In the genomic region with DNA sequence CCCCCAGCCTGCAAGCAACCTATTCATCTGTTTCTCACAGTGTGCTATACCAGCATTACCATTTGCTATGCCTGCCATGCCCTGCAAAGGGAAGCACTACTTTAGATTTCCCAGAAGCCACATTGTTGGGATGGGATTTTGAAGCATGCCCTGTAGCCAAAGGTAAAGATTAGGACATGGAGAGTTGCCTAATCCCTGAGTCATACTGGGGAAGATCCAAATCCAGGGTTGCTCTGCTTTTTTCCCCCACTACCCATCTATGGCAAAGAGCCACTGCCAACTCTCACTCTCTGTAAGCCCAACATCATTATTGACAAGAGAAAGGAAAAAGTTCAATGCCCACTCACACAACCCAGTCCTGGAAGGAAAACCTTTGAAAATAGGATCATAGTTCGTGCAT, we compare ENCODE assay signal across 31 cellular contexts. TPM values are rescaled to one million over a fixed set of nuclear protein-coding genes. Genes with fewer than 3 reads are reported as not detected.
DNase-seq lines count a peak whose midpoint lies in the region; ATAC-seq, FAIRE-seq and TF ChIP-seq lines count a peak whose summit lies in the region.
"Had no signal": no experiment of that assay in that cellular context is flagged by ENCODE, and none has a peak within 500 bp of the region (broad histone marks: within the 10 kb centered on the region; RNA-seq: fewer than 3 reads in every experiment).

No MANE protein-coding gene starts in this region.

- TF ChIP-seq POLR2A in A549 (IDR thresholded peaks at IDR 0.05; ENCODE audit: low read length): no peak

- no peaks in the 10 kb centered on the region for H3K27me3 ChIP-seq in MG63
- peaks cover 11% of the 10 kb centered on the region for H3K27me3 ChIP-seq in mammary epithelial cell (ENCODE audit: insufficient read depth, low read length)
- no peaks in the 10 kb centered on the region for H3K27me3 ChIP-seq in foreskin keratinocyte
- H3K27me3 ChIP-seq in colonic mucosa: no peaks in the 10 kb centered on the region
- H3K27me3 ChIP-seq: gastroesophageal sphincter, testis had no signal

- 73% methylated on average over 1 of the region's 1 CpG for WGBS in A549 (ENCODE audit: missing lambda C conversion rate)
- WGBS in mammary epithelial cell (ENCODE audit: low coverage, missing lambda C conversion rate): 55% methylated on average over 1 of the region's 1 CpG

- POLR2A ChIA-PET in A549 (lab: Yijun Ruan, JAX): no interaction called here

- H3K4me3 ChIP-seq in A549 (no peak overlapping the region), MG63 (no peak overlapping the region), mammary epithelial cell (replicated peaks in 1 of 3; ENCODE audit: insufficient read depth in 1 of 3, low read depth in 2 of 3, low read length in 3 of 3) (no peak overlapping the region), colonic mucosa (no peak overlapping the region)
- H3K4me3 ChIP-seq: coronary artery, gastroesophageal sphincter, lung, testis had no signal

- H4K20me1 ChIP-seq in mammary epithelial cell (ENCODE audit: insufficient read depth, low read length): no peaks in the 10 kb centered on the region

- H3K27ac ChIP-seq in A549 (peak overlapping the region; percentile 15 to 55; a peak in 3 of 6 replicates), mammary epithelial cell (ENCODE audit: insufficient read depth, low read depth, low read length) (no peak overlapping the region), foreskin keratinocyte (no peak overlapping the region), colonic mucosa (no peak overlapping the region)
- H3K27ac ChIP-seq: coronary artery, gastroesophageal sphincter, testis, VCaP had no signal

- TF ChIP-seq CTCF in A549 (IDR thresholded peaks at IDR 0.05) (no peak), mammary epithelial cell (conservative IDR thresholded peaks at IDR 0.05 in 1 of 2, IDR thresholded peaks at IDR 0.05 in 1 of 2; ENCODE audit: extremely low read depth in 1 of 2, insufficient read depth in 1 of 2, low read depth in 1 of 2, low read length in 2 of 2) (no peak), foreskin keratinocyte (conservative IDR thresholded peaks at IDR 0.05) (no peak), GM13977 (IDR thresholded peaks at IDR 0.05; ENCODE audit: extremely low read depth, insufficient read depth, missing control alignments) (no peak), colonic mucosa (IDR thresholded peaks at IDR 0.05) (no peak)

- no peaks in the 10 kb centered on the region for H3K79me2 ChIP-seq in mammary epithelial cell (ENCODE audit: insufficient read depth, low read length)

- intact Hi-C loops in mammary epithelial cell (cut with micrococcal nuclease) (no loop called here), colonic mucosa (cut with DNase I) (no loop called here)

- H3K36me3 ChIP-seq in MG63 (no peaks in the 10 kb centered on the region), mammary epithelial cell (ENCODE audit: insufficient read depth, low read length) (no peaks in the 10 kb centered on the region), colonic mucosa (no peaks in the 10 kb centered on the region)
- H3K36me3 ChIP-seq: gastroesophageal sphincter had no signal

- H3K9ac ChIP-seq in mammary epithelial cell (ENCODE audit: insufficient read depth, low read length) (no peak overlapping the region), colonic mucosa (ENCODE audit: low read depth in 2 of 2, low read length in 2 of 2) (no peak overlapping the region)

- TF ChIP-seq EP300 in A549 (IDR thresholded peaks at IDR 0.05): no peak

- ATAC-seq in A549 (no peak), foreskin keratinocyte (peak; percentile 28), esophagus mucosa (no peak), HG03378 (IDR thresholded peaks at IDR 0.05; ENCODE audit: unreplicated experiment) (no peak)
- ATAC-seq: gastroesophageal sphincter, right cardiac atrium had no signal

- TF ChIP-seq RAD21 in A549 (conservative IDR thresholded peaks at IDR 0.05 in 1 of 2, IDR thresholded peaks at IDR 0.05 in 1 of 2): no peak

- FAIRE-seq in A549 (lab: Jason Lieb, UNC): no peak
- FAIRE-seq: GM18507, H1, HTR-8/SVneo, urothelium cell line had no signal

- DNase-seq in A549 (ENCODE audit: low read depth in 1 of 2, low spot score in 1 of 2) (peak in 1 of 2 experiments; percentile 3), MG63 (peak; percentile 24), mammary epithelial cell (peak; percentile 44), foreskin keratinocyte (no peak), GM13977 (ENCODE audit: low spot score) (no peak), colonic mucosa (no peak)
- DNase-seq: activated CD4-positive, alpha-beta T cell treated with anti-CD3 and anti-CD28 coated beads for 48 hours; activated CD8-positive, alpha-beta memory T cell treated with anti-CD3 and anti-CD28 coated beads for 24 hours; anterior cingulate cortex; effector CD8-positive, alpha-beta T cell; KBM-7; kidney glomerular epithelial cell; NCI-H1417 treated with DMSO at 0.1 percent for 48 hours; NCI-H2081; NCI-H2227 treated with DMSO at 0.1 percent for 48 hours; NCI-H69; posterior cingulate gyrus; right cardiac atrium; SIG-M5; stimulated activated CD8-positive, alpha-beta memory T cell treated with anti-CD3 and anti-CD28 coated beads, Interleukin-4, amount 100 ng/mL, for 48 hours; testis had no signal

- no peak overlapping the region for H2AFZ ChIP-seq in mammary epithelial cell (ENCODE audit: low read depth, low read length)

- H3K4me1 ChIP-seq in A549 (peaks cover 28% of the 10 kb centered on the region), mammary epithelial cell (ENCODE audit: insufficient read depth, low read length) (no peaks in the 10 kb centered on the region), foreskin keratinocyte (no peaks in the 10 kb centered on the region), colonic mucosa (no peaks in the 10 kb centered on the region)
- H3K4me1 ChIP-seq: gastroesophageal sphincter, testis had no signal

- BruUV-seq in mammary epithelial cell (replicated peaks; lab: Mats Ljungman, UMichigan): no TSS peak

- CTCF ChIA-PET in A549 (lab: Yijun Ruan, JAX) (no interaction called here), mammary epithelial cell (lab: Charles Lee; ENCODE audit: low non-redundant PET) (no interaction called here)

- H3K4me2 ChIP-seq in A549: peak overlapping the region; percentile 34; the same call in 1 of the 3 replicates
- no peak overlapping the region for H3K4me2 ChIP-seq in mammary epithelial cell (ENCODE audit: insufficient read depth, low read depth, low read length)

- no peaks in the 10 kb centered on the region for H3K9me3 ChIP-seq in A549
- no peaks in the 10 kb centered on the region for H3K9me3 ChIP-seq in MG63
- H3K9me3 ChIP-seq in mammary epithelial cell (replicated peaks; ENCODE audit: insufficient read depth, low read length): no peaks in the 10 kb centered on the region
- H3K9me3 ChIP-seq in colonic mucosa: no peaks in the 10 kb centered on the region
- H3K9me3 ChIP-seq: gastroesophageal sphincter, testis had no signal

- in situ Hi-C loops in mammary epithelial cell (cut with MboI; ENCODE audit: low sequenced_read_pairs in 2 of 2) (no loop called here), GM13977 (cut with MboI; ENCODE audit: low pct_unique_long_range_greater_than_20kb, low sequenced_read_pairs, unreplicated experiment) (no loop called here)

- dilution Hi-C loops in mammary epithelial cell (cut with HindIII; ENCODE audit: low sequenced_read_pairs): no loop called here

TF ChIP-seq in A549, 52 proteins besides CTCF, POLR2A, EP300 and RAD21:
- TF ChIP-seq CEBPB (IDR thresholded peaks at IDR 0.05) (peak; percentile 34 to 48; a peak in 1 of 4 replicates), FOSL2 (IDR thresholded peaks at IDR 0.05) (no peak), FOSL2 (CRISPR knock-in tag; IDR thresholded peaks at IDR 0.05) (no peak), NPAS2 (CRISPR knock-in tag; IDR thresholded peaks at IDR 0.05; ENCODE audit: borderline replicate concordance) (no peak), MAZ (IDR thresholded peaks at IDR 0.05; ENCODE audit: borderline replicate concordance, low read depth, low read length) (no peak)

RNA-seq across cellular contexts. Expression of a gene that starts 36.7 kb away (rescaled TPM):
- 32.0 and 36.3 TPM in 2 replicates for polyA plus RNA-seq in A549 (2011; rRNA removed)
- polyA plus RNA-seq in A549 (2012; cell fraction: cytosol; rRNA removed): 14.8 and 21.4 TPM in 2 replicates
- 20.1 and 24.0 TPM in 2 replicates for polyA plus RNA-seq in A549 (2012; cell fraction: nucleus; rRNA removed)
- polyA plus RNA-seq in A549 (2017; fragmentation: RNase III; extraction: RNeasy Plus Mini Kit Qiagen cat#74134 plus additional on column Dnase treatment): 35.3 to 43.7 TPM (median 38.9 TPM) in 3 replicates
- 44.0 and 45.7 TPM in 2 replicates for polyA minus RNA-seq in A549 (2011; rRNA and poly(A)+ RNA removed)
- 19.6 and 19.9 TPM in 2 replicates for total RNA-seq in MG63 (2014; rRNA removed; shearing (Covaris generic); ENCODE audit: low replicate concordance)
- total RNA-seq in mammary epithelial cell: 10 to 100 TPM in 1 of 2 donors, 1 to 10 TPM in 1; 8.3 to 19.1 TPM
- 18.8 TPM for polyA plus RNA-seq in mammary epithelial cell
- 32.6 TPM for polyA minus RNA-seq in mammary epithelial cell
- 18.2 and 18.6 TPM in 2 replicates for total RNA-seq in foreskin keratinocyte
- polyA plus RNA-seq in foreskin keratinocyte: 6.2 and 8.8 TPM in 2 replicates
- 10 to 100 TPM; 57.3 to 73.1 TPM for total RNA-seq in colonic mucosa
- total RNA-seq in esophagus mucosa: 22.4 TPM

Comparison
In these comparisons a context has a peak if more than half of its experiments do, and no peak if none do; other contexts are left out.
1. DNase-seq: peak in MG63 (single experiment) and mammary epithelial cell (single experiment); none in foreskin keratinocyte (0 of 2), GM13977 (single experiment) and colonic mucosa (single experiment).
2. H3K27ac ChIP-seq: peak in A549 (2 of 2); none in mammary epithelial cell (single experiment), foreskin keratinocyte (single experiment) and colonic mucosa (single experiment).